Comparison of ENCODE assay signal across 12 cellular contexts in genomic region chr21:36202721-36203602, GRCh38. TPM values are rescaled to one million over a fixed set of nuclear protein-coding genes. Genes with fewer than 3 reads are reported as not detected.
DNase-seq lines count a peak whose midpoint lies in the region; ATAC-seq, FAIRE-seq and TF ChIP-seq lines count a peak whose summit lies in the region.
"Had no signal": no experiment of that assay in that cellular context is flagged by ENCODE, and none has a peak within 500 bp of the region (broad histone marks: within the 10 kb centered on the region; RNA-seq: fewer than 3 reads in every experiment).

No MANE protein-coding gene starts in this region.

- peaks cover 0 to 17% (median 7%) of the 10 kb centered on the region in 3 donors for H3K4me1 Mint-ChIP-seq in CD8-positive, alpha-beta memory T cell
- no peaks in the 10 kb centered on the region for H3K4me1 Mint-ChIP-seq in naive thymus-derived CD8-positive, alpha-beta T cell

- TF ChIP-seq CTCF in epithelial cell of esophagus (IDR thresholded peaks at IDR 0.05; ENCODE audit: insufficient read depth, low read depth, low read length, missing control alignments) (no peak), pancreas (IDR thresholded peaks at IDR 0.05) (no peak), OCI-LY7 (conservative IDR thresholded peaks at IDR 0.05; ENCODE audit: low read length) (no peak)

- H3K79me2 ChIP-seq in OCI-LY7 (ENCODE audit: insufficient read depth, low read depth, low read length), result no peaks in the 10 kb centered on the region

- H3K4me3 Mint-ChIP-seq in CD8-positive, alpha-beta memory T cell, result no peak overlapping the region
- no peak overlapping the region for H3K4me3 Mint-ChIP-seq in naive thymus-derived CD8-positive, alpha-beta T cell
- H3K4me3 Mint-ChIP-seq: H9 had no signal

- no peak overlapping the region for H3K27ac ChIP-seq in CD8-positive, alpha-beta memory T cell (ENCODE audit: low read depth, low read length)
- peak overlapping the region; percentile 15 to 38 (median 29) for H3K27ac ChIP-seq in pancreas
- no peak overlapping the region for H3K27ac ChIP-seq in OCI-LY7 (ENCODE audit: low read depth, low read length, poor library complexity, severe bottlenecking)
- H3K27ac ChIP-seq: ascending aorta had no signal

- no peaks in the 10 kb centered on the region for H3K9me3 ChIP-seq in CD8-positive, alpha-beta memory T cell (ENCODE audit: low read length)
- H3K9me3 ChIP-seq in pancreas (no peaks in the 10 kb centered on the region), OCI-LY7 (ENCODE audit: low read length) (no peaks in the 10 kb centered on the region)
- H3K9me3 ChIP-seq: ascending aorta had no signal

- H2AFZ ChIP-seq in OCI-LY7 (ENCODE audit: low read length), result no peak overlapping the region

- H3K27me3 Mint-ChIP-seq in CD8-positive, alpha-beta memory T cell, result peaks cover 0 to 1% of the 10 kb centered on the region in 2 donors
- H3K27me3 Mint-ChIP-seq in naive thymus-derived CD8-positive, alpha-beta T cell, result no peaks in the 10 kb centered on the region

- CTCF ChIA-PET in CD8-positive, alpha-beta memory T cell (lab: Charles Lee), result no interaction called here
- CTCF ChIA-PET in OCI-LY7 (lab: Charles Lee; ENCODE audit: unreplicated experiment), result no interaction called here

- no peaks in the 10 kb centered on the region for H4K20me1 ChIP-seq in OCI-LY7 (ENCODE audit: insufficient read depth, low read length)

- H3K9me2 ChIP-seq in OCI-LY7 (ENCODE audit: insufficient read depth, low read length), result no peaks in the 10 kb centered on the region

- intact Hi-C loops in pancreas (cut with DNase I), result loop anchor here in 1 of 3 donors (5.0 kb wide), 1 partner anchor 51 kb away; no protein-coding TSS in a partner anchor
- intact Hi-C loops in OCI-LY7 (cut with micrococcal nuclease; ENCODE audit: unreplicated experiment), result no loop called here

- no peaks in the 10 kb centered on the region for H3K9me3 Mint-ChIP-seq in CD8-positive, alpha-beta memory T cell
- no peaks in the 10 kb centered on the region for H3K9me3 Mint-ChIP-seq in naive thymus-derived CD8-positive, alpha-beta T cell
- H3K9me3 Mint-ChIP-seq: H9 had no signal

- BruUV-seq in OCI-LY7 (replicated peaks; lab: Mats Ljungman, UMichigan), result no TSS peak

- H3K36me3 ChIP-seq in CD8-positive, alpha-beta memory T cell (ENCODE audit: insufficient read depth, low read length), result no peaks in the 10 kb centered on the region
- H3K36me3 ChIP-seq in pancreas, result no peaks in the 10 kb centered on the region
- no peaks in the 10 kb centered on the region for H3K36me3 ChIP-seq in OCI-LY7 (ENCODE audit: insufficient read depth, low read length)

- no peaks in the 10 kb centered on the region for H3K27me3 ChIP-seq in CD8-positive, alpha-beta memory T cell (ENCODE audit: insufficient read depth, low read length, poor library complexity, severe bottlenecking)
- H3K27me3 ChIP-seq in pancreas, result no peaks in the 10 kb centered on the region
- H3K27me3 ChIP-seq: ascending aorta had no signal

- ATAC-seq in pancreas (peak; percentile 51 to 72 (median 66)), HG02571 (IDR thresholded peaks at IDR 0.05; ENCODE audit: unreplicated experiment) (no peak), HG02884 (IDR thresholded peaks at IDR 0.05; ENCODE audit: unreplicated experiment) (no peak)
- no peak for ATAC-seq in naive thymus-derived CD8-positive, alpha-beta T cell

- H3K36me3 Mint-ChIP-seq in CD8-positive, alpha-beta memory T cell, result peaks cover 13 to 53% (median 13%) of the 10 kb centered on the region in 3 donors
- H3K36me3 Mint-ChIP-seq in naive thymus-derived CD8-positive, alpha-beta T cell, result peaks cover 8 to 33% (median 20%) of the 10 kb centered on the region in 3 donors

- H3K4me2 ChIP-seq in OCI-LY7 (ENCODE audit: low read length), result no peak overlapping the region

- H3K4me3 ChIP-seq in CD8-positive, alpha-beta memory T cell (ENCODE audit: low read length), result no peak overlapping the region
- H3K4me3 ChIP-seq in epithelial cell of esophagus (ENCODE audit: low read length) (no peak overlapping the region), pancreas (no peak overlapping the region), OCI-LY7 (ENCODE audit: low read depth, low read length, poor library complexity, severe bottlenecking) (no peak overlapping the region)
- H3K4me3 ChIP-seq: ascending aorta had no signal

- peak overlapping the region in 5 of 8 donors; percentile 30 to 70 (median 49) for H3K27ac Mint-ChIP-seq in CD8-positive, alpha-beta memory T cell
- H3K27ac Mint-ChIP-seq in naive thymus-derived CD8-positive, alpha-beta T cell, result peak overlapping the region in 3 of 10 donors; percentile 41 to 73 (median 56)

- POLR2A ChIA-PET in CD8-positive, alpha-beta memory T cell (lab: Charles Lee), result interaction anchor here (1.1 kb wide), 1 partner anchor 16 kb away, joined by 3 read pairs; no protein-coding TSS in a partner anchor
- POLR2A ChIA-PET in naive thymus-derived CD8-positive, alpha-beta T cell (lab: Charles Lee), result no interaction called here
- POLR2A ChIA-PET in OCI-LY7 (lab: Charles Lee), result interaction anchor here (0.6 to 0.7 kb wide), 2 partner anchors 20 to 35 kb away, joined by 3 read pairs; no protein-coding TSS in a partner anchor

- 38% methylated on average over 10 of the region's 10 CpGs for WGBS in pancreas, 2 donors

- no peak for FAIRE-seq in pancreas (lab: Jason Lieb, UNC)

- H3K4me1 ChIP-seq in CD8-positive, alpha-beta memory T cell (ENCODE audit: insufficient read depth, low read length), result no peaks in the 10 kb centered on the region
- peaks cover 15 to 19% (median 16%) of the 10 kb centered on the region in 3 donors for H3K4me1 ChIP-seq in pancreas
- no peaks in the 10 kb centered on the region for H3K4me1 ChIP-seq in OCI-LY7 (ENCODE audit: insufficient read depth, low read length, poor library complexity, severe bottlenecking)
- H3K4me1 ChIP-seq: ascending aorta had no signal

- DNase-seq in CD8-positive, alpha-beta memory T cell, result no peak
- DNase-seq in LHCN-M2 (ENCODE audit: low read depth) (peak; percentile 47), epithelial cell of esophagus (ENCODE audit: low read depth) (peak; percentile 59), pancreas (no peak), OCI-LY7 (ENCODE audit: low spot score) (no peak)
- DNase-seq in naive thymus-derived CD8-positive, alpha-beta T cell, result no peak
- DNase-seq: H9, KG1, NCI-H2107 had no signal

RNA-seq across cellular contexts. Expression of gene DOP1B, which starts 46.3 kb away (rescaled TPM):
- total RNA-seq in CD8-positive, alpha-beta memory T cell, result 10 to 100 TPM; 12.1 to 15.2 TPM
- 12.0 TPM for polyA plus RNA-seq in CD8-positive, alpha-beta memory T cell
- 4.2 and 5.8 TPM in 2 replicates for total RNA-seq in LHCN-M2 (2014; rRNA removed)
- polyA plus RNA-seq in LHCN-M2 (2012), result 3.7 TPM
- total RNA-seq in pancreas, result 10 to 100 TPM in 2 of 6 donors, 1 to 10 TPM in 4; 5.1 to 15.4 (median 7.2) TPM
- polyA plus RNA-seq in pancreas, result 1 to 10 TPM; 3.1 to 4.5 TPM
- 10 to 100 TPM; 15.4 to 15.8 TPM for total RNA-seq in naive thymus-derived CD8-positive, alpha-beta T cell
- polyA plus RNA-seq in naive thymus-derived CD8-positive, alpha-beta T cell, result 1 to 10 TPM; 4.6 to 8.4 (median 5.0) TPM
- 4.2 and 4.9 TPM in 2 replicates for total RNA-seq in OCI-LY7 (2014; rRNA removed; shearing (Covaris generic))
- 9.2 and 9.7 TPM in 2 replicates for total RNA-seq in OCI-LY7 (2022)

Comparison
In these comparisons a context has a peak if more than half of its experiments do, and no peak if none do; other contexts are left out.
1. DNase-seq: peak in LHCN-M2 (single experiment) and epithelial cell of esophagus (single experiment); none in CD8-positive, alpha-beta memory T cell (0 of 5), pancreas (0 of 6), naive thymus-derived CD8-positive, alpha-beta T cell (0 of 10) and OCI-LY7 (single experiment).
2. H3K27ac ChIP-seq: peak in pancreas (4 of 4); none in CD8-positive, alpha-beta memory T cell (single experiment) and OCI-LY7 (single experiment).
3. ATAC-seq: peak in pancreas (4 of 4); none in HG02571 (single experiment), HG02884 (single experiment) and naive thymus-derived CD8-positive, alpha-beta T cell (0 of 2).